22 cellular contexts compared by ENCODE assay signal in genomic region chr21:28615276-28615675, GRCh38.
DNase-seq lines count a peak whose midpoint lies in the region; ATAC-seq and TF ChIP-seq lines count a peak whose summit lies in the region.
"Had no signal": no experiment of that assay in that cellular context is flagged by ENCODE, and none has a peak within 500 bp of the region (broad histone marks: within the 10 kb centered on the region; RNA-seq: fewer than 3 reads in every experiment).

No MANE protein-coding gene starts in this region.

- no peaks in the 10 kb centered on the region for H3K36me3 ChIP-seq in smooth muscle cell (ENCODE audit: low read depth)
- H3K36me3 ChIP-seq: adrenal gland, left ventricle myocardium inferior, sigmoid colon, upper lobe of left lung had no signal

- H2AFZ ChIP-seq in smooth muscle cell (ENCODE audit: low read depth), result no peak overlapping the region

- H3K9ac ChIP-seq in smooth muscle cell (ENCODE audit: low read depth), result no peak overlapping the region

- H4K20me1 ChIP-seq in smooth muscle cell (ENCODE audit: low read depth), result no peaks in the 10 kb centered on the region

- no peaks in the 10 kb centered on the region for H3K9me3 ChIP-seq in smooth muscle cell (replicated peaks; ENCODE audit: low read depth)
- H3K9me3 ChIP-seq: adrenal gland, sigmoid colon, upper lobe of left lung had no signal

- no peak overlapping the region for H3K4me3 ChIP-seq in fibroblast of villous mesenchyme (ENCODE audit: low read depth, low read length)
- H3K4me3 ChIP-seq in smooth muscle cell, result no peak overlapping the region
- H3K4me3 ChIP-seq: adrenal gland, coronary artery, K562, left ventricle myocardium inferior, sigmoid colon, upper lobe of left lung had no signal

- peaks cover 6% of the 10 kb centered on the region for H3K4me1 ChIP-seq in smooth muscle cell (ENCODE audit: low read depth)
- H3K4me1 ChIP-seq: adrenal gland, sigmoid colon had no signal

- H3K4me2 ChIP-seq in smooth muscle cell, result peak overlapping the region; percentile 28

- WGBS in smooth muscle cell (ENCODE audit: low lambda C conversion rate), result 46% methylated on average over 3 of the region's 3 CpGs

- peak; percentile 88 for ATAC-seq in SK-N-SH treated with all-trans-retinoic acid at 6 μM for 48 hours
- ATAC-seq: K562, natural killer cell had no signal

- no peaks in the 10 kb centered on the region for H3K79me2 ChIP-seq in smooth muscle cell (ENCODE audit: low read depth)

- no peaks in the 10 kb centered on the region for H3F3A ChIP-seq in smooth muscle cell (ENCODE audit: low read depth)

- H3K27ac ChIP-seq in smooth muscle cell (ENCODE audit: low read depth), result no peak overlapping the region
- H3K27ac ChIP-seq: adrenal gland, C4-2B, coronary artery, left ventricle myocardium inferior, sigmoid colon, upper lobe of left lung had no signal

- DNase-seq in GM03348 (ENCODE audit: low spot score) (peak; percentile 70), fibroblast of villous mesenchyme (ENCODE audit: low read depth) (peak; percentile 26), smooth muscle cell (lab: John Stamatoyannopoulos, UW; ENCODE audit: unreplicated experiment) (no peak), pons (ENCODE audit: low spot score) (no peak), NOMO-1 treated with dmso at 0.1 percent for 144 hours (lab: John Stamatoyannopoulos, UW; ENCODE audit: unreplicated experiment) (no peak), NCI-H2107 treated with DMSO at 0.1 percent for 48 hours (lab: John Stamatoyannopoulos, UW; ENCODE audit: unreplicated experiment) (no peak)
- DNase-seq: activated CD4-positive, alpha-beta T cell treated with anti-CD3 and anti-CD28 coated beads, Interleukin-2, amount 10 ng/mL, durations not matched to agents 7 days and 5 days; activated T-cell treated with anti-CD3 and anti-CD28 coated beads, Interleukin-2, amount 50 U/mL, for 48 hours; adrenal gland; erythroblast; H7; left ventricle myocardium inferior; natural killer cell; SIG-M5; sigmoid colon; stimulated activated CD4-positive, alpha-beta T cell treated with anti-CD3 and anti-CD28 coated beads, Interleukin-4, amount 100 ng/mL, for 4 hours; T1000; upper lobe of left lung had no signal

- H3K27me3 ChIP-seq in smooth muscle cell (ENCODE audit: low read depth), result no peaks in the 10 kb centered on the region
- H3K27me3 ChIP-seq: adrenal gland, sigmoid colon, upper lobe of left lung had no signal

- TF ChIP-seq CTCF in fibroblast of villous mesenchyme (IDR thresholded peaks at IDR 0.05; ENCODE audit: insufficient read depth, low read depth, low read length) (no peak), smooth muscle cell (IDR thresholded peaks at IDR 0.05; ENCODE audit: borderline replicate concordance, insufficient read depth, poor library complexity, severe bottlenecking) (no peak)

TF ChIP-seq in SK-N-SH treated with all-trans-retinoic acid at 6 μM for 48 hours, 23 proteins besides CTCF, POLR2A, EP300 and RAD21:
- TF ChIP-seq PATZ1 (CRISPR knock-in tag; IDR thresholded peaks at IDR 0.05; ENCODE audit: borderline replicate concordance), result peak; percentile 70; the same call in 1 of the 2 replicates
- TF ChIP-seq PPARA (CRISPR knock-in tag; IDR thresholded peaks at IDR 0.05; ENCODE audit: borderline replicate concordance), result no peak
- TF ChIP-seq ZC3H10 (CRISPR knock-in tag; IDR thresholded peaks at IDR 0.05), result 0 out of 2 replicates have a peak, but pooled peaks have one; percentile 26

Comparison
In these comparisons a context has a peak if more than half of its experiments do, and no peak if none do; other contexts are left out.
1. DNase-seq: peak in GM03348 (single experiment) and fibroblast of villous mesenchyme (single experiment); none in smooth muscle cell (single experiment), pons (single experiment), NOMO-1 treated with dmso at 0.1 percent for 144 hours (single experiment) and NCI-H2107 treated with DMSO at 0.1 percent for 48 hours (single experiment).